17 cellular contexts compared by ENCODE assay signal in genomic region chr11:80638296-80638695, GRCh38.
A peak's percentile ranks its signal among the peaks of the same experiment; 100 is the strongest.
DNase-seq lines count a peak whose midpoint lies in the region; ATAC-seq, FAIRE-seq and TF ChIP-seq lines count a peak whose summit lies in the region.
"Had no signal": no experiment of that assay in that cellular context is flagged by ENCODE, and none has a peak within 500 bp of the region (broad histone marks: within the 10 kb centered on the region; RNA-seq: fewer than 3 reads in every experiment).

No MANE protein-coding gene starts in this region.

- H3K4me3 ChIP-seq in PC-3 (ENCODE audit: low read length) (no peak overlapping the region), bronchial epithelial cell (ENCODE audit: low read depth, low read length) (no peak overlapping the region), trophoblast cell (ENCODE audit: low read depth, low read length) (no peak overlapping the region)
- H3K4me3 ChIP-seq: Peyer's patch had no signal

- H2BK5ac ChIP-seq in trophoblast cell (ENCODE audit: low read depth, low read length, poor library complexity): no peak overlapping the region

- no peak overlapping the region for H3K23ac ChIP-seq in trophoblast cell (ENCODE audit: low read length)

- no peaks in the 10 kb centered on the region for H4K20me1 ChIP-seq in PC-3 (ENCODE audit: low read length)

- no peak overlapping the region for H2AFZ ChIP-seq in PC-3 (ENCODE audit: low read length)
- no peak overlapping the region for H2AFZ ChIP-seq in trophoblast cell (ENCODE audit: insufficient read depth, low read length, poor library complexity)

- no peak for TF ChIP-seq CTCF in PC-3 (conservative IDR thresholded peaks at IDR 0.05; ENCODE audit: low read depth, low read length)
- no peak for TF ChIP-seq CTCF in bronchial epithelial cell (IDR thresholded peaks at IDR 0.05; ENCODE audit: insufficient read depth, low read length, severe bottlenecking)

- no peak overlapping the region for H3K27ac ChIP-seq in PC-3 (ENCODE audit: low read length)
- no peak overlapping the region for H3K27ac ChIP-seq in trophoblast cell (ENCODE audit: low read depth, low read length)
- H3K27ac ChIP-seq: Peyer's patch had no signal

- H3K9ac ChIP-seq in PC-3 (ENCODE audit: low read length) (no peak overlapping the region), trophoblast cell (ENCODE audit: low read length) (no peak overlapping the region)

- no peak overlapping the region for H4K91ac ChIP-seq in trophoblast cell (ENCODE audit: low read depth, low read length)

- no peak overlapping the region for H4K8ac ChIP-seq in trophoblast cell (ENCODE audit: low read depth, low read length)

- H3K14ac ChIP-seq in trophoblast cell (ENCODE audit: low read length): no peak overlapping the region

- intact Hi-C loops in PC-3 (cut with micrococcal nuclease): no loop called here

- H3K27me3 ChIP-seq in PC-3 (ENCODE audit: low read length) (no peaks in the 10 kb centered on the region), bronchial epithelial cell (ENCODE audit: control insufficient read depth, insufficient read depth, low read length) (no peaks in the 10 kb centered on the region), trophoblast cell (ENCODE audit: insufficient read depth, low read length) (no peaks in the 10 kb centered on the region)
- H3K27me3 ChIP-seq: Peyer's patch had no signal

- CTCF ChIA-PET in PC-3 (lab: Charles Lee): no interaction called here

- H3K4me2 ChIP-seq in PC-3 (ENCODE audit: low read length) (no peak overlapping the region), trophoblast cell (ENCODE audit: low read length) (no peak overlapping the region)

- no peak overlapping the region for H2BK120ac ChIP-seq in trophoblast cell (ENCODE audit: insufficient read depth, low read length, poor library complexity)

- DNase-seq in HT1080 (ENCODE audit: low read depth): peak; percentile 44
- peak; percentile 76 for DNase-seq in PC-3
- DNase-seq in bronchial epithelial cell (ENCODE audit: low read depth): peak; percentile 81
- peak; percentile 42 to 64 for DNase-seq in trophoblast cell
- no peak for DNase-seq in DMS 273 treated with DMSO at 0.1 percent for 48 hours (lab: John Stamatoyannopoulos, UW)
- DNase-seq: ACHN, AML-193, Caco-2, HCEC 1CT, Kasumi-1, NCI-H187 treated with DMSO at 0.1 percent for 48 hours, NCI-H2171, Peyer's patch, SIG-M5, T-helper 17 cell had no signal

- no peak for FAIRE-seq in bronchial epithelial cell (lab: Jason Lieb, UNC)

- no peak overlapping the region for H3K18ac ChIP-seq in trophoblast cell (ENCODE audit: low read length)

- H3K36me3 ChIP-seq in PC-3 (ENCODE audit: low read depth, low read length) (no peaks in the 10 kb centered on the region), bronchial epithelial cell (ENCODE audit: control insufficient read depth, insufficient read depth, low read length) (no peaks in the 10 kb centered on the region), trophoblast cell (ENCODE audit: control insufficient read depth in 1 of 2, insufficient read depth in 2 of 2, low read length in 2 of 2) (no peaks in the 10 kb centered on the region)
- H3K36me3 ChIP-seq: Peyer's patch had no signal

- H3K4me1 ChIP-seq in PC-3 (ENCODE audit: insufficient read depth, low read length): no peaks in the 10 kb centered on the region
- no peaks in the 10 kb centered on the region for H3K4me1 ChIP-seq in trophoblast cell (ENCODE audit: control insufficient read depth in 1 of 2, insufficient read depth in 2 of 2, low read length in 2 of 2)
- H3K4me1 ChIP-seq: Caco-2, Peyer's patch had no signal

- no peak overlapping the region for H3K4ac ChIP-seq in trophoblast cell (ENCODE audit: low read depth, low read length)

- no TSS peak for BruUV-seq in PC-3 (replicated peaks; lab: Mats Ljungman, UMichigan)

- ATAC-seq in PC-3: no peak
- no peak for ATAC-seq in HG02588 (IDR thresholded peaks at IDR 0.05; ENCODE audit: unreplicated experiment)
- no peak for ATAC-seq in GM18861 (IDR thresholded peaks at IDR 0.05; ENCODE audit: unreplicated experiment)
- ATAC-seq: T-helper 17 cell had no signal

- no peak overlapping the region for H4K12ac ChIP-seq in trophoblast cell (ENCODE audit: low read depth, low read length)

- H2BK12ac ChIP-seq in trophoblast cell (ENCODE audit: low read length): no peak overlapping the region

- no peaks in the 10 kb centered on the region for H3K9me3 ChIP-seq in PC-3 (ENCODE audit: low read length)
- no peaks in the 10 kb centered on the region for H3K9me3 ChIP-seq in trophoblast cell (ENCODE audit: insufficient read depth, low read depth, low read length)
- H3K9me3 ChIP-seq: Caco-2, Peyer's patch had no signal

- no CpG with 5 or more reads among the region's 3 CpGs for WGBS in trophoblast cell (ENCODE audit: extremely low coverage, insufficient coverage, insufficient read length)

- H3F3A ChIP-seq in PC-3 (ENCODE audit: low read length, unreplicated experiment): no peaks in the 10 kb centered on the region

- H3K9me2 ChIP-seq in PC-3 (replicated peaks; ENCODE audit: low read length): no peaks in the 10 kb centered on the region

- POLR2A ChIA-PET in PC-3 (lab: Charles Lee; ENCODE audit: unreplicated experiment): no interaction called here

- H2AK5ac ChIP-seq in trophoblast cell (ENCODE audit: low read length): no peak overlapping the region

- H3K79me1 ChIP-seq in trophoblast cell (ENCODE audit: low read length): no peaks in the 10 kb centered on the region

- no peaks in the 10 kb centered on the region for H3K79me2 ChIP-seq in PC-3 (ENCODE audit: low read length)
- no peaks in the 10 kb centered on the region for H3K79me2 ChIP-seq in trophoblast cell (ENCODE audit: control insufficient read depth, insufficient read depth, low read length, poor library complexity)
